In the genomic region with DNA sequence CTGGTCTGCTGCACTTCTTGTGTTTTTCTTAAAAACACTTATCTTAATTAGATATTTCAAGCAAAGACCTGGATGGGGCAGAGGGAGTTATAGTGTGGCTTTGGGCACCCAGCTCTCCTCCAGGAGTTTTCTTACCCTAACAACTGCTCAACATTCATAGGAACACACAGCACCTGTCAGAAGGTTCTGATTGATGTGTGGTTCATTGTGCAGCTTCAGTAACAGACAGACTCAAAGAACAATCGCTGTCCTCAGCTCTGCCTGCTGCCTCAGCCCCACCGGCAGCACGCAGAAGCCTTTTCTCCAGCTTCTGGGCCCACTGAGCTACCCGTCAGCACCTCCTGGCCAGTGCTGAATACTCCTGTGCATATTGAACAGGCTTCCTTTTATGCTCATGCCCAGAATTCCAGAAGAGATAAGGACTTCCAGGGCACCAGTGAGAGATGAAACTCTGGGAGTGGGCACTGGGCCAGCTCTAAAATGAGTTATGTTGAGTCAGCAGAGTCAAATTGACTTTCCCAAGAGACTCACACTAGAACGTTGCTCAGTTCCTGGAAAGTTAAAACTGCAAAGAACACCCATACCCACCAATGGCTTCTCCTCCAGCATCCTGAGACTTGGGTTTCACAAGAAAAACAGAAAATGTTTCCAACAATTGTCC, we compare ENCODE assay signal across 11 cellular contexts.
DNase-seq lines count a peak whose midpoint lies in the region; ATAC-seq and TF ChIP-seq lines count a peak whose summit lies in the region.
"Had no signal": no experiment of that assay in that cellular context is flagged by ENCODE, and none has a peak within 500 bp of the region (broad histone marks: within the 10 kb centered on the region; RNA-seq: fewer than 3 reads in every experiment).

No MANE protein-coding gene starts in this region.

- H3K36me3 ChIP-seq in HEK293 (ENCODE audit: control insufficient read depth in 2 of 2, insufficient read depth in 1 of 2, low read length in 2 of 2), result peaks cover 0 to 11% of the 10 kb centered on the region in 2 experiments; a peak in 1 of 3 replicates
- H3K36me3 ChIP-seq in body of pancreas (replicated peaks in 1 of 2; ENCODE audit: insufficient read depth in 1 of 2, low read depth in 2 of 2), result no peaks in the 10 kb centered on the region
- H3K36me3 ChIP-seq in hepatocyte (replicated peaks; ENCODE audit: insufficient read depth, low read depth), result no peaks in the 10 kb centered on the region
- peaks cover 71 to 77% of the 10 kb centered on the region in 2 donors for H3K36me3 ChIP-seq in stomach smooth muscle (ENCODE audit: control insufficient read depth in 2 of 2, insufficient read depth in 2 of 2, low read length in 2 of 2)

- ATAC-seq in body of pancreas (peak; percentile 74), GM19351 (IDR thresholded peaks at IDR 0.05; ENCODE audit: unreplicated experiment) (no peak), GM18520 (IDR thresholded peaks at IDR 0.05; ENCODE audit: unreplicated experiment) (no peak)
- ATAC-seq: stimulated activated naive B cell treated with anti-CD40 and anti-IgM and Interleukin-4, amounts not matched to agents 10 μg/mL and 1 μg/mL and 100 μg/mL, for 72 hours had no signal

- no peaks in the 10 kb centered on the region for H3K9me2 ChIP-seq in hepatocyte (replicated peaks; ENCODE audit: insufficient read depth)

- POLR2A ChIA-PET in HEK293 (lab: Yijun Ruan, JAX), result no interaction called here

- H3K27me3 ChIP-seq in body of pancreas, result no peaks in the 10 kb centered on the region
- H3K27me3 ChIP-seq in hepatocyte, result no peaks in the 10 kb centered on the region
- no peaks in the 10 kb centered on the region for H3K27me3 ChIP-seq in stomach smooth muscle (ENCODE audit: control insufficient read depth in 1 of 2, insufficient read depth in 2 of 2, low read length in 2 of 2)

- CTCF ChIA-PET in HEK293 (lab: Yijun Ruan, JAX), result no interaction called here

- no peaks in the 10 kb centered on the region for H4K20me1 ChIP-seq in hepatocyte (ENCODE audit: insufficient read depth, poor library complexity, severe bottlenecking)

- H3K79me2 ChIP-seq in hepatocyte, result no peaks in the 10 kb centered on the region

- H3K4me1 ChIP-seq in HEK293 (ENCODE audit: control insufficient read depth, insufficient read depth, low read length), result peaks cover 5% of the 10 kb centered on the region; the same call in 1 of the 2 replicates
- H3K4me1 ChIP-seq in body of pancreas, result peaks cover 26% of the 10 kb centered on the region
- peaks cover 22% of the 10 kb centered on the region for H3K4me1 ChIP-seq in hepatocyte (ENCODE audit: insufficient read depth)
- peaks cover 9% of the 10 kb centered on the region for H3K4me1 ChIP-seq in stomach smooth muscle (ENCODE audit: control insufficient read depth, insufficient read depth, low read length)

- H3K4me3 ChIP-seq in HEK293 (ENCODE audit: low read depth, low read length) (no peak overlapping the region), body of pancreas (no peak overlapping the region), hepatocyte (no peak overlapping the region), stomach smooth muscle (ENCODE audit: low read length in 2 of 2) (no peak overlapping the region)

- intact Hi-C loops in body of pancreas (cut with DNase I), result no loop called here

- H3K9ac ChIP-seq in stomach smooth muscle (ENCODE audit: low read length in 2 of 2), result no peak overlapping the region

- no peak overlapping the region for H2AFZ ChIP-seq in hepatocyte

- 21 to 50% methylated on average over 5 of the region's 5 CpGs for WGBS in body of pancreas, 2 donors
- 48% methylated on average over 5 of the region's 5 CpGs for WGBS in hepatocyte (ENCODE audit: low lambda C conversion rate, missing lambda C conversion rate)

- no peaks in the 10 kb centered on the region for H3K9me3 ChIP-seq in HEK293 (ENCODE audit: control insufficient read depth, insufficient read depth, low read depth, low read length)
- no peaks in the 10 kb centered on the region for H3K9me3 ChIP-seq in body of pancreas
- H3K9me3 ChIP-seq in hepatocyte (ENCODE audit: low read depth), result no peaks in the 10 kb centered on the region
- no peaks in the 10 kb centered on the region for H3K9me3 ChIP-seq in stomach smooth muscle (ENCODE audit: control insufficient read depth in 2 of 2, low read length in 2 of 2)

- H3K27ac ChIP-seq in HEK293 (ENCODE audit: extremely low read depth, low read depth, low read length) (no peak overlapping the region), body of pancreas (peak overlapping the region; percentile 37 to 78 (median 54)), hepatocyte (peak overlapping the region; percentile 90), stomach smooth muscle (ENCODE audit: low read length) (peak overlapping the region; percentile 18)

- TF ChIP-seq CTCF in HEK293 (tag by site-specific recombination; IDR thresholded peaks at IDR 0.05), result no peak
- no peak for TF ChIP-seq CTCF in body of pancreas (IDR thresholded peaks at IDR 0.05)
- TF ChIP-seq CTCF in hepatocyte (IDR thresholded peaks at IDR 0.05; ENCODE audit: poor library complexity), result no peak

- DNase-seq in body of pancreas (peak; percentile 61 to 72 (median 65)), hepatocyte (ENCODE audit: low spot score) (peak; percentile 70), AG20443 (ENCODE audit: low spot score) (no peak), RPMI8226 (no peak)
- DNase-seq: activated CD8-positive, alpha-beta memory T cell treated with anti-CD3 and anti-CD28 coated beads for 24 hours; central memory CD4-positive, alpha-beta T cell; stimulated activated naive B cell treated with anti-CD40 and anti-IgM and Interleukin-4, amounts not matched to agents 10 μg/mL and 1 μg/mL and 100 μg/mL, for 72 hours had no signal

- peak overlapping the region; percentile 15 for H3K4me2 ChIP-seq in hepatocyte

- peak in 2 of 3 donors; percentile 35 to 59 for TF ChIP-seq POLR2A in body of pancreas (IDR thresholded peaks at IDR 0.05)

TF ChIP-seq in HEK293, 187 proteins besides CTCF, POLR2A, EP300 and RAD21:
- no peak for TF ChIP-seq ZNF423 (tag by site-specific recombination; IDR thresholded peaks at IDR 0.05)
- TF ChIP-seq, protein P1, sequence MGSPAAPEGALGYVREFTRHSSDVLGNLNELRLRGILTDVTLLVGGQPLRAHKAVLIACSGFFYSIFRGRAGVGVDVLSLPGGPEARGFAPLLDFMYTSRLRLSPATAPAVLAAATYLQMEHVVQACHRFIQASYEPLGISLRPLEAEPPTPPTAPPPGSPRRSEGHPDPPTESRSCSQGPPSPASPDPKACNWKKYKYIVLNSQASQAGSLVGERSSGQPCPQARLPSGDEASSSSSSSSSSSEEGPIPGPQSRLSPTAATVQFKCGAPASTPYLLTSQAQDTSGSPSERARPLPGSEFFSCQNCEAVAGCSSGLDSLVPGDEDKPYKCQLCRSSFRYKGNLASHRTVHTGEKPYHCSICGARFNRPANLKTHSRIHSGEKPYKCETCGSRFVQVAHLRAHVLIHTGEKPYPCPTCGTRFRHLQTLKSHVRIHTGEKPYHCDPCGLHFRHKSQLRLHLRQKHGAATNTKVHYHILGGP (tag by site-specific recombination; IDR thresholded peaks at IDR 0.05), result 0 out of 2 replicates have a peak, but pooled peaks have one; percentile 38
TF ChIP-seq in HEK293: peak in this region for 1.

Comparison
In these comparisons a context has a peak if more than half of its experiments do, and no peak if none do; other contexts are left out.
1. DNase-seq: peak in body of pancreas (4 of 4) and hepatocyte (single experiment); none in AG20443 (single experiment) and RPMI8226 (single experiment).